Comparison of ENCODE assay signal across 21 cellular contexts in the genomic region with DNA sequence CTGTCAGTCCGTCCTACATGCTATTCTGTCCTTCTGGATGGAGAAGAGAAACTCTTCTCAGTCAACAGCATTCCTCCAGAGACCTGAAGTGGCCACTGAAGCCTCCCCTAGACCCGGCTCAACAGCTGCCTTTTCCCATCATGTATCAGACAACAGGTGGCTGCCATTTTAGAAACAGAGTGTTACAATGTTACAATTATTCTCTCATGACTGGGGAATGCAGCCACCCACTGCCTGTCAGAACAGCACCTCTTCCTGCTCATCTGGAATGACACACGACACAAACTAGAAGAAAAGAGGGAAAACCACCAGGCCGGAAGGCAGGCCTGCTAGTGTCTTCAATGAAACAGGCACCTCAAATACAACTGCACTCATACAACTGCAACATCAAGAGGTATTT.
"Had no signal": no experiment of that assay in that cellular context is flagged by ENCODE, and none has a peak within 500 bp of the region (broad histone marks: within the 10 kb centered on the region; RNA-seq: fewer than 3 reads in every experiment).

No MANE protein-coding gene starts in this region.

- H3K4me1 Mint-ChIP-seq: activated CD4-positive, alpha-beta T cell treated with anti-CD3 and anti-CD28 coated beads, Interleukin-2, amount 10 ng/mL, durations not matched to agents 24 days and 14 days; activated naive CD4-positive, alpha-beta T cell treated with anti-CD3 and anti-CD28 coated beads, Interleukin-2, amount 50 U/mL, for 24 hours; natural killer cell; stimulated activated naive B cell treated with anti-CD40 and anti-IgM and Interleukin-4, amounts not matched to agents 10 μg/mL and 1 μg/mL and 100 μg/mL, for 72 hours had no signal

- H3K4me1 ChIP-seq: vagina had no signal

- DNase-seq: activated CD4-positive, alpha-beta T cell treated with anti-CD3 and anti-CD28 coated beads, Interleukin-2, amount 10 ng/mL, durations not matched to agents 24 days and 14 days; activated CD8-positive, alpha-beta T cell treated with anti-CD3 and anti-CD28 coated beads, Interleukin-2, amount 10 ng/mL, durations not matched to agents 7 days and 5 days; activated gamma-delta T cell treated with Interleukin-2 at 50 U/mL for 16 hours; anterior cingulate cortex; central memory CD4-positive, alpha-beta T cell; dermis blood vessel endothelial cell; effector memory CD4-positive, alpha-beta T cell; natural killer cell; right cardiac atrium; stimulated activated CD4-positive, alpha-beta T cell treated with anti-CD3 and anti-CD28 coated beads, Interleukin-15, amount 100 ng/mL, for 24 hours; stimulated activated CD4-positive, alpha-beta T cell treated with anti-CD3 and anti-CD28 coated beads, Interleukin-2, amount 100 ng/mL, for 48 hours; stimulated activated CD8-positive, alpha-beta memory T cell treated with anti-CD3 and anti-CD28 coated beads, Interleukin-4, amount 100 ng/mL, for 48 hours; stimulated activated naive B cell treated with anti-CD40 and anti-IgM and Interleukin-4, amounts not matched to agents 10 μg/mL and 1 μg/mL and 100 μg/mL, for 72 hours had no signal

- H3K27me3 Mint-ChIP-seq: progenitor cell of endocrine pancreas, type B pancreatic cell had no signal

- H3K4me3 ChIP-seq: smooth muscle cell, vagina had no signal

- H3K27ac ChIP-seq: vagina, VCaP had no signal

- H3K36me3 ChIP-seq: vagina had no signal

- H3K36me3 Mint-ChIP-seq: activated naive CD4-positive, alpha-beta T cell treated with anti-CD3 and anti-CD28 coated beads, Interleukin-2, amount 50 U/mL, for 24 hours; natural killer cell; stimulated activated naive B cell treated with anti-CD40 and anti-IgM and Interleukin-4, amounts not matched to agents 10 μg/mL and 1 μg/mL and 100 μg/mL, for 72 hours; type B pancreatic cell had no signal

- H3K9me3 ChIP-seq: vagina had no signal

- H3K27me3 ChIP-seq: vagina had no signal

- H3K9me3 Mint-ChIP-seq: activated CD4-positive, alpha-beta T cell treated with anti-CD3 and anti-CD28 coated beads, Interleukin-2, amount 10 ng/mL, durations not matched to agents 24 days and 14 days; activated naive CD4-positive, alpha-beta T cell treated with anti-CD3 and anti-CD28 coated beads, Interleukin-2, amount 50 U/mL, for 24 hours; activated T-helper 1 cell treated with anti-CD3 and anti-CD28 coated beads, Interleukin-12 subunit alpha, Interleukin-12 subunit beta, Interleukin-2, Interleukin-4 antibody, amounts not matched to agents 30 ng/mL and 10 ng/mL and 1 ng/mL, durations not matched to agents 14 hours and 24 hours and 36 hours; brain; natural killer cell; stimulated activated naive B cell treated with anti-CD40 and anti-IgM and Interleukin-4, amounts not matched to agents 10 μg/mL and 1 μg/mL and 100 μg/mL, for 72 hours; type B pancreatic cell had no signal

- H3K27ac Mint-ChIP-seq: activated CD4-positive, alpha-beta T cell treated with anti-CD3 and anti-CD28 coated beads, Interleukin-2, amount 10 ng/mL, durations not matched to agents 24 days and 14 days; activated CD8-positive, alpha-beta T cell treated with anti-CD3 and anti-CD28 coated beads, Interleukin-2, amount 10 ng/mL, durations not matched to agents 7 days and 5 days; activated naive CD4-positive, alpha-beta T cell treated with anti-CD3 and anti-CD28 coated beads, Interleukin-2, amount 50 U/mL, for 24 hours; activated T-helper 1 cell treated with anti-CD3 and anti-CD28 coated beads, Interleukin-12 subunit alpha, Interleukin-12 subunit beta, Interleukin-2, Interleukin-4 antibody, amounts not matched to agents 30 ng/mL and 10 ng/mL and 1 ng/mL, durations not matched to agents 14 hours and 24 hours and 36 hours; natural killer cell; progenitor cell of endocrine pancreas; stimulated activated naive B cell treated with anti-CD40 and anti-IgM and Interleukin-4, amounts not matched to agents 10 μg/mL and 1 μg/mL and 100 μg/mL, for 72 hours; type B pancreatic cell had no signal

- H3K4me3 Mint-ChIP-seq: activated CD4-positive, alpha-beta T cell treated with anti-CD3 and anti-CD28 coated beads, Interleukin-2, amount 10 ng/mL, durations not matched to agents 24 days and 14 days; activated CD8-positive, alpha-beta T cell treated with anti-CD3 and anti-CD28 coated beads, Interleukin-2, amount 10 ng/mL, durations not matched to agents 7 days and 5 days; activated naive CD4-positive, alpha-beta T cell treated with anti-CD3 and anti-CD28 coated beads, Interleukin-2, amount 50 U/mL, for 24 hours; activated T-helper 1 cell treated with anti-CD3 and anti-CD28 coated beads, Interleukin-12 subunit alpha, Interleukin-12 subunit beta, Interleukin-2, Interleukin-4 antibody, amounts not matched to agents 30 ng/mL and 10 ng/mL and 1 ng/mL, durations not matched to agents 14 hours and 24 hours and 36 hours; brain; natural killer cell; stimulated activated naive B cell treated with anti-CD40 and anti-IgM and Interleukin-4, amounts not matched to agents 10 μg/mL and 1 μg/mL and 100 μg/mL, for 72 hours; type B pancreatic cell had no signal
